Comparison of ENCODE assay signal across 32 cellular contexts in the genomic region with DNA sequence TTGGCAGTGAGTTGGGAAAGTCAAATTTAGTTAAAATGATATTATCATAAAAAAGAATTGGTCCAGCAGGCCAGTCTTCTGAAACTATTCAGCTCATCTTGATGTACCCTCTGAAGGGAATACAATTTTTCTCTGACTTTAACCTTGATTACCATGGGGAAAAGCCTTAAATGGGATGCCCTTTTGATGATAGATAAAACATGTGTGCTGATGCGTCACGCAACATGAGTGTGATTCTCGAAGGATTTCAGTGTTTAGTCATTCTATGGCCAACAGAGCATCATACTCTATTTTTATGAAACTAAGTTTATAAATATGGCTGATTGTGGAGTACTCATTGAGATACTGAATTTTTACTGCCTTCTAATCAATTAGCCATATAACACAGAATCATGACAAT.
"Had no signal": no experiment of that assay in that cellular context is flagged by ENCODE, and none has a peak within 500 bp of the region (broad histone marks: within the 10 kb centered on the region; RNA-seq: fewer than 3 reads in every experiment).

No MANE protein-coding gene starts in this region.

- H3K9me3 ChIP-seq: ascending aorta, MG63 had no signal

- ATAC-seq: activated CD8-positive, alpha-beta T cell treated with anti-CD3 and anti-CD28 coated beads for 36 hours had no signal

- H3K36me3 Mint-ChIP-seq: activated naive CD4-positive, alpha-beta T cell treated with anti-CD3 and anti-CD28 coated beads, Interleukin-2, amount 50 U/mL, for 24 hours; activated naive CD8-positive, alpha-beta T cell treated with anti-CD3 and anti-CD28 coated beads, Interleukin-2, amount 10 ng/mL, durations not matched to agents 7 days and 5 days had no signal

- H3K4me3 Mint-ChIP-seq: activated B cell treated with CpG ODN at 0.5 μM for 24 hours; activated CD8-positive, alpha-beta T cell treated with anti-CD3 and anti-CD28 coated beads for 36 hours; activated naive CD4-positive, alpha-beta T cell treated with anti-CD3 and anti-CD28 coated beads, Interleukin-2, amount 50 U/mL, for 24 hours; activated naive CD8-positive, alpha-beta T cell treated with anti-CD3 and anti-CD28 coated beads, Interleukin-2, amount 10 ng/mL, durations not matched to agents 7 days and 5 days had no signal

- H3K4me3 ChIP-seq: ascending aorta, cardiac muscle cell, MG63, PC-9 had no signal

- H3K27me3 ChIP-seq: ascending aorta, MG63 had no signal

- H2AFZ ChIP-seq: PC-9 had no signal

- H3K9me3 Mint-ChIP-seq: activated B cell treated with CpG ODN at 0.5 μM for 24 hours; activated CD8-positive, alpha-beta T cell treated with anti-CD3 and anti-CD28 coated beads for 36 hours; activated naive CD4-positive, alpha-beta T cell treated with anti-CD3 and anti-CD28 coated beads, Interleukin-2, amount 50 U/mL, for 24 hours; activated naive CD8-positive, alpha-beta T cell treated with anti-CD3 and anti-CD28 coated beads, Interleukin-2, amount 10 ng/mL, durations not matched to agents 7 days and 5 days; activated T-helper 2 cell treated with anti-CD3 and anti-CD28 coated beads, Interferon-gamma antibody, Interleukin-2, Interleukin-4, amounts not matched to agents 10 μg/mL and 5 μg/mL and 100 μg/mL, durations not matched to agents 14 hours and 24 hours and 36 hours had no signal

- H3K27ac ChIP-seq: ascending aorta, cardiac muscle cell, PC-9, VCaP had no signal

- DNase-seq: activated B cell treated with CpG ODN at 0.5 μM for 24 hours; activated CD4-positive, alpha-beta T cell treated with anti-CD3 and anti-CD28 coated beads for 4 hours; activated CD4-positive, alpha-beta T cell treated with anti-CD3 and anti-CD28 coated beads, Interleukin-2, amount 50 U/mL, for 4 hours; activated CD4-positive, CD25-positive, alpha-beta regulatory T cell treated with anti-CD3 and anti-CD28 coated beads, Interleukin-2, amount 50 U/mL, for 72 hours; activated CD8-positive, alpha-beta T cell treated with anti-CD3 and anti-CD28 coated beads for 36 hours; activated gamma-delta T cell; activated naive CD4-positive, alpha-beta T cell treated with Interleukin-2 at 50 U/mL for 16 hours; activated naive CD8-positive, alpha-beta T cell treated with anti-CD3 and anti-CD28 coated beads, Interleukin-2, amount 10 ng/mL, durations not matched to agents 7 days and 5 days; activated T-cell treated with anti-CD3 and anti-CD28 coated beads, Interleukin-2, amount 50 U/mL, for 1 hour; amygdala; Kasumi-1; MG63; NCI-H1048; NCI-H1105 treated with DMSO at 0.1 percent for 48 hours; NCI-H1436; NCI-H1694; NCI-H1930; NCI-H2081 treated with DMSO at 0.1 percent for 48 hours; NCI-H226; NCI-H446 treated with DMSO at 0.1 percent for 48 hours; NCI-H524 treated with DMSO at 0.1 percent for 48 hours; PC-9; Right ventricle myocardium superior; SW 1271; T-helper 1 cell; T-helper 2 cell; T-helper 9 cell had no signal

- H3K36me3 ChIP-seq: ascending aorta, cardiac muscle cell, MG63 had no signal

- H3K4me1 ChIP-seq: ascending aorta had no signal

- H3K4me2 ChIP-seq: PC-9 had no signal

- H3K27ac Mint-ChIP-seq: activated B cell treated with CpG ODN at 0.5 μM for 24 hours; activated CD8-positive, alpha-beta T cell treated with anti-CD3 and anti-CD28 coated beads for 36 hours; activated naive CD8-positive, alpha-beta T cell treated with anti-CD3 and anti-CD28 coated beads, Interleukin-2, amount 10 ng/mL, durations not matched to agents 7 days and 5 days; activated T-helper 2 cell treated with anti-CD3 and anti-CD28 coated beads, Interferon-gamma antibody, Interleukin-2, Interleukin-4, amounts not matched to agents 10 μg/mL and 5 μg/mL and 100 μg/mL, durations not matched to agents 14 hours and 24 hours and 36 hours had no signal
